ENCODE assay signal across 35 cellular contexts in genomic region chr19:39788244-39788643, GRCh38. TPM values are rescaled to one million over a fixed set of nuclear protein-coding genes. Genes with fewer than 3 reads are reported as not detected.
"Had no signal": no experiment of that assay in that cellular context is flagged by ENCODE, and none has a peak within 500 bp of the region (broad histone marks: within the 10 kb centered on the region; RNA-seq: fewer than 3 reads in every experiment).

No MANE protein-coding gene starts in this region.

- FAIRE-seq: colon, TTC549 had no signal

- H3K36me3 ChIP-seq: ascending aorta, cardiac muscle cell had no signal

- H3K4me1 ChIP-seq: ascending aorta had no signal

- DNase-seq: activated B cell treated with CpG ODN at 0.5 μM for 24 hours; activated CD4-positive, alpha-beta memory T cell treated with anti-CD3 and anti-CD28 coated beads for 36 hours; activated CD4-positive, alpha-beta T cell treated with anti-CD3 and anti-CD28 coated beads for 4 hours; activated CD4-positive, alpha-beta T cell treated with anti-CD3 and anti-CD28 coated beads, Interleukin-2, amount 10 ng/mL, durations not matched to agents 24 days and 14 days; activated CD4-positive, alpha-beta T cell treated with anti-CD3 and anti-CD28 coated beads, Interleukin-2, amount 50 U/mL, for 1 hour; activated CD4-positive, alpha-beta T cell treated with anti-CD3 and anti-CD28 coated beads, Interleukin-2, amount 50 U/mL, for 4 hours; activated CD4-positive, CD25-positive, alpha-beta regulatory T cell treated with anti-CD3 and anti-CD28 coated beads, Interleukin-2, amount 50 U/mL, for 72 hours; activated CD8-positive, alpha-beta memory T cell treated with anti-CD3 and anti-CD28 coated beads, Interleukin-2, amount 50 U/mL, for 4 hours; activated CD8-positive, alpha-beta T cell treated with anti-CD3 and anti-CD28 coated beads for 36 hours; activated effector memory CD4-positive, alpha-beta T cell treated with anti-CD3 and anti-CD28 coated beads, Interleukin-2, amount 50 U/mL, for 16 hours; activated gamma-delta T cell treated with Interleukin-2 at 50 U/mL for 16 hours; activated naive CD4-positive, alpha-beta T cell; activated naive CD4-positive, alpha-beta T cell treated with anti-CD3 and anti-CD28 coated beads for 36 hours; activated naive CD8-positive, alpha-beta T cell treated with anti-CD3 and anti-CD28 coated beads, Interleukin-2, amount 10 ng/mL, durations not matched to agents 7 days and 5 days; activated naive CD8-positive, alpha-beta T cell treated with anti-CD3 and anti-CD28 coated beads, Interleukin-2, amount 50 U/mL, for 24 hours; activated T-cell treated with anti-CD3 and anti-CD28 coated beads for 4 hours; activated T-cell treated with anti-CD3 and anti-CD28 coated beads, Interleukin-2, amount 50 U/mL, for 1 hour; activated T-cell treated with anti-CD3 and anti-CD28 coated beads, Interleukin-2, amount 50 U/mL, for 4 hours; activated T-cell treated with anti-CD3 and anti-CD28 coated beads, Interleukin-2, amount 50 U/mL, for 72 hours; amygdala; anterior cingulate cortex; caudate nucleus; cerebellar nuclear complex; T-helper 2 cell; T-helper 9 cell had no signal

- ATAC-seq: activated CD8-positive, alpha-beta T cell treated with anti-CD3 and anti-CD28 coated beads for 36 hours; activated naive CD8-positive, alpha-beta T cell treated with anti-CD3 and anti-CD28 coated beads, Interleukin-2, amount 50 U/mL, for 24 hours; activated T-cell treated with anti-CD3 and anti-CD28 coated beads, Interleukin-2, amount 50 U/mL, for 4 hours; activated T-cell treated with anti-CD3 and anti-CD28 coated beads, Interleukin-2, amount 50 U/mL, for 72 hours; activated T-helper 17 cell treated with anti-CD3 and anti-CD28 coated beads, Interleukin-2, amount 50 U/mL, for 72 hours had no signal

- H3K4me3 ChIP-seq: ascending aorta, cardiac muscle cell had no signal

- H3K27ac ChIP-seq: ascending aorta, cardiac muscle cell, VCaP had no signal

- H3K27me3 ChIP-seq: ascending aorta, cardiac muscle cell had no signal

RNA-seq across cellular contexts. Expression of gene LEUTX, which starts 9.6 kb away (rescaled TPM):
- total RNA-seq: activated B cell treated with CpG ODN at 0.5 μM for 24 hours; activated CD4-positive, alpha-beta memory T cell treated with anti-CD3 and anti-CD28 coated beads for 36 hours; activated CD4-positive, alpha-beta T cell treated with anti-CD3 and anti-CD28 coated beads, Interleukin-2, amount 10 ng/mL, durations not matched to agents 24 days and 14 days; activated CD8-positive, alpha-beta memory T cell treated with anti-CD3 and anti-CD28 coated beads for 36 hours; activated CD8-positive, alpha-beta T cell treated with anti-CD3 and anti-CD28 coated beads for 36 hours; activated naive CD4-positive, alpha-beta T cell treated with anti-CD3 and anti-CD28 coated beads for 36 hours; activated naive CD8-positive, alpha-beta T cell treated with anti-CD3 and anti-CD28 coated beads, Interleukin-2, amount 10 ng/mL, durations not matched to agents 7 days and 5 days; activated T-cell treated with anti-CD3 and anti-CD28 coated beads, Interleukin-2, amount 50 U/mL, for 4 hours; activated T-cell treated with anti-CD3 and anti-CD28 coated beads, Interleukin-2, amount 50 U/mL, for 72 hours; activated T-helper 1 cell treated with anti-CD3 and anti-CD28 coated beads, Interleukin-12 subunit alpha, Interleukin-12 subunit beta, Interleukin-2, Interleukin-4 antibody, amounts not matched to agents 30 ng/mL and 10 ng/mL and 1 ng/mL, durations not matched to agents 14 hours and 24 hours and 36 hours; activated T-helper 17 cell treated with anti-CD3 and anti-CD28 coated beads, Interleukin-2, amount 50 U/mL, for 72 hours; ascending aorta; bronchial epithelial cell; cardiac muscle cell had no signal
- polyA plus RNA-seq: adipose tissue, cardiac muscle cell had no signal

RNA-seq across cellular contexts. Expression of gene CLC, which starts 50.4 kb away (rescaled TPM):
- total RNA-seq: activated B cell treated with CpG ODN at 0.5 μM for 24 hours; activated CD8-positive, alpha-beta memory T cell treated with anti-CD3 and anti-CD28 coated beads for 36 hours; activated CD8-positive, alpha-beta T cell treated with anti-CD3 and anti-CD28 coated beads for 36 hours; activated naive CD4-positive, alpha-beta T cell treated with anti-CD3 and anti-CD28 coated beads for 36 hours; activated naive CD8-positive, alpha-beta T cell treated with anti-CD3 and anti-CD28 coated beads, Interleukin-2, amount 10 ng/mL, durations not matched to agents 7 days and 5 days; activated T-helper 17 cell treated with anti-CD3 and anti-CD28 coated beads, Interleukin-2, amount 50 U/mL, for 72 hours; ascending aorta; bronchial epithelial cell; cardiac muscle cell had no signal
- polyA plus RNA-seq: cardiac muscle cell had no signal
